In the genomic region with DNA sequence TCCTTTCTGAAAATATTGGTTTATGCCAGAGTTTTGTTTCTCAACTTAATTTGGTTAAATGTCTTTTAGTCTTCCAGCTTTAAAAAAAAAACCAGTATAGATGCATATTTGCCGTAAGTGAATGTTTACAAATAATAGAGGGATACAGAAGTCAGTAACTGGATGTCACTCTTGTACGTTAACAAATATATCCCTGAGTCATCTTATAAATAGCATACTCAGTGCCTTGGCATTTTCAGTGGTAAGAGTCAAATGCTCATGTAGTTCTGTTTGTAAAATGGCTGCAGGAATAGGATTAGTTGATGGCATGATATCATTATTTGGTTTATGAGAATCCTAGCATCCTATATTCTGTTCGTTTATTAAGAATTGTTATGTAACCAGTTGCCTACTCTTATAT, we compare ENCODE assay signal across 18 cellular contexts. TPM values are rescaled to one million over a fixed set of nuclear protein-coding genes. Genes with fewer than 3 reads are reported as not detected.
DNase-seq lines count a peak whose midpoint lies in the region; ATAC-seq, FAIRE-seq and TF ChIP-seq lines count a peak whose summit lies in the region.
"Had no signal": no experiment of that assay in that cellular context is flagged by ENCODE, and none has a peak within 500 bp of the region (broad histone marks: within the 10 kb centered on the region; RNA-seq: fewer than 3 reads in every experiment).

No MANE protein-coding gene starts in this region.

- H3K9me3 ChIP-seq in osteoblast (ENCODE audit: low read depth, low read length): no peaks in the 10 kb centered on the region
- H3K9me3 ChIP-seq in Caco-2: no peaks in the 10 kb centered on the region

- no peak overlapping the region for H2AFZ ChIP-seq in osteoblast (ENCODE audit: low read length)

- ATAC-seq in esophagus mucosa: peak; percentile 63
- ATAC-seq: stimulated activated effector memory CD8-positive, alpha-beta T cell treated with anti-CD3 and anti-CD28 coated beads, Interleukin-12 subunit alpha, Interleukin-12 subunit beta, amount 100 ng/mL, for 72 hours had no signal

- no peaks in the 10 kb centered on the region for H3K9me3 Mint-ChIP-seq in Caco-2 (ENCODE audit: unreplicated experiment)
- H3K9me3 Mint-ChIP-seq: nephron progenitor cell; stimulated activated effector memory CD8-positive, alpha-beta T cell treated with anti-CD3 and anti-CD28 coated beads, Interleukin-12 subunit alpha, Interleukin-12 subunit beta, amount 100 ng/mL, for 72 hours had no signal

- POLR2A ChIA-PET in Caco-2 (lab: Charles Lee): no interaction called here

- H3K4me1 ChIP-seq in osteoblast (ENCODE audit: insufficient read depth, low read length): peaks cover 13% of the 10 kb centered on the region
- H3K4me1 ChIP-seq in Caco-2: no peaks in the 10 kb centered on the region

- TF ChIP-seq CTCF in osteoblast (IDR thresholded peaks at IDR 0.05; ENCODE audit: extremely low read depth, low read depth, low read length) (no peak), Caco-2 (IDR thresholded peaks at IDR 0.05; ENCODE audit: insufficient read depth in 1 of 2, low read depth in 1 of 2, low read length in 1 of 2, severe bottlenecking in 1 of 2, unreplicated experiment in 1 of 2) (no peak)

- no peaks in the 10 kb centered on the region for H4K20me1 ChIP-seq in osteoblast (ENCODE audit: insufficient read depth, low read length)

- no TSS peak for BruUV-seq in Caco-2 (replicated peaks; lab: Mats Ljungman, UMichigan)

- peak overlapping the region; percentile 60 for H3K27ac ChIP-seq in osteoblast (ENCODE audit: low read depth, low read length)
- H3K27ac ChIP-seq: KMS-11, WERI-Rb-1 had no signal

- H3K36me3 ChIP-seq in osteoblast (ENCODE audit: insufficient read depth, low read length): no peaks in the 10 kb centered on the region
- no peaks in the 10 kb centered on the region for H3K36me3 ChIP-seq in Caco-2 (ENCODE audit: control insufficient read depth, insufficient read depth, low read length)
- H3K36me3 ChIP-seq: WERI-Rb-1 had no signal

- H3K27me3 ChIP-seq in osteoblast (ENCODE audit: insufficient read depth, low read length): no peaks in the 10 kb centered on the region
- H3K27me3 ChIP-seq in Caco-2 (replicated peaks; ENCODE audit: control insufficient read depth, insufficient read depth, low read length): no peaks in the 10 kb centered on the region

- H3K27me3 Mint-ChIP-seq in Caco-2 (ENCODE audit: insufficient read depth, unreplicated experiment): no peaks in the 10 kb centered on the region

- H3K4me3 ChIP-seq in osteoblast (ENCODE audit: insufficient read depth, low read length) (no peak overlapping the region), Caco-2 (ENCODE audit: low read depth, low read length) (no peak overlapping the region)

- peak; percentile 12 for FAIRE-seq in RCC 7860 (lab: Jason Lieb, UNC)
- FAIRE-seq: kidney had no signal

- H3K27ac Mint-ChIP-seq in Caco-2 (ENCODE audit: unreplicated experiment): no peak overlapping the region
- H3K27ac Mint-ChIP-seq: nephron progenitor cell; stimulated activated effector memory CD8-positive, alpha-beta T cell treated with anti-CD3 and anti-CD28 coated beads, Interleukin-12 subunit alpha, Interleukin-12 subunit beta, amount 100 ng/mL, for 72 hours had no signal

- no peak overlapping the region for H3K4me3 Mint-ChIP-seq in Caco-2 (ENCODE audit: unreplicated experiment)
- H3K4me3 Mint-ChIP-seq: nephron progenitor cell; stimulated activated effector memory CD8-positive, alpha-beta T cell treated with anti-CD3 and anti-CD28 coated beads, Interleukin-12 subunit alpha, Interleukin-12 subunit beta, amount 100 ng/mL, for 72 hours had no signal

- intact Hi-C loops in Caco-2 (cut with micrococcal nuclease; ENCODE audit: unreplicated experiment): no loop called here

- CTCF ChIA-PET in Caco-2 (lab: Charles Lee): no interaction called here

- H3K4me1 Mint-ChIP-seq in Caco-2 (ENCODE audit: low read depth, unreplicated experiment): no peaks in the 10 kb centered on the region

- peaks cover 12% of the 10 kb centered on the region for H3K36me3 Mint-ChIP-seq in Caco-2 (ENCODE audit: insufficient read depth, unreplicated experiment)

- DNase-seq in EH (ENCODE audit: low read depth) (peak; percentile 87), RCC 7860 (ENCODE audit: low spot score) (peak; percentile 41), osteoblast (ENCODE audit: insufficient read length, low spot score, missing footprints) (peak; percentile 58), NCI-H774 (lab: John Stamatoyannopoulos, UW) (no peak), Caco-2 (no peak), NCI-H2081 (lab: John Stamatoyannopoulos, UW) (no peak)
- no peak for DNase-seq in NK-92 treated with Interleukin-12 subunit alpha and Interleukin-12 subunit beta, amount 100 ng/mL, for 24 hours (lab: John Stamatoyannopoulos, UW)
- DNase-seq: activated T-cell treated with anti-CD3 and anti-CD28 coated beads, Interleukin-2, amount 50 U/mL, for 1 hour; aorta; GOT3; kidney; NCI-H2171 treated with DMSO at 0.1 percent for 48 hours; nephron progenitor cell; stimulated activated CD4-positive, alpha-beta T cell treated with anti-CD3 and anti-CD28 coated beads, Interleukin-15, amount 100 ng/mL, for 24 hours; WERI-Rb-1 had no signal

- H3K79me2 ChIP-seq in osteoblast (ENCODE audit: insufficient read depth, low read length): peaks cover 92% of the 10 kb centered on the region

- peak overlapping the region; percentile 34 for H3K4me2 ChIP-seq in osteoblast (ENCODE audit: insufficient read depth, low read length)
- H3K4me2 ChIP-seq: KMS-11 had no signal

RNA-seq across cellular contexts. Expression of a gene that starts 55.4 kb away (rescaled TPM):
- total RNA-seq in esophagus mucosa: 25.1 TPM
- 21.0 and 24.8 TPM in 2 replicates for total RNA-seq in osteoblast
- total RNA-seq in Caco-2 (2022): 46.4 and 47.3 TPM in 2 replicates

Comparison
In these comparisons a context has a peak if more than half of its experiments do, and no peak if none do; other contexts are left out.
1. DNase-seq: peak in EH (single experiment), RCC 7860 (single experiment) and osteoblast (single experiment); none in NK-92 treated with Interleukin-12 subunit alpha and Interleukin-12 subunit beta, amount 100 ng/mL, for 24 hours (single experiment), NCI-H774 (single experiment), Caco-2 (0 of 2) and NCI-H2081 (0 of 2).